In the genomic region with DNA sequence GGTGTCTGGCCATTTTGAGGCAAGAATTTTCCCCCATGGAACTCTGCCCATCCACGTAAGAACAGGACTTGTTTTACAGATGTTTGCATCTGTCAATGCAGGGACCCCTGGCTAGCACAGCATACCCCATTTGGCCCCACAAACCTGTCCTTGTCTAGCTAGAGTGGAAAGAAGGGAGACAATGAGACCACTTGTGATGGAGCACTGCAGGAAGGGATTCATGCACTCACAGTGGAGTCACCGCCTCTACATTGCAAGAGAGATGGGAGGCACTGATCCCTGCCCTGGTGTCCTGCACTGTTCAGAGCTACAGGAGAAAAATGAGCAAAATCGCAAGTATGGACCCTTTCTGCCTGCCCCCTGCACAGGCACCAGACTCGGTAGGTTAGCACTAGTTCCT, we compare ENCODE assay signal across 1 cellular context.
TF ChIP-seq lines count a peak whose summit lies in the region.

No MANE protein-coding gene starts in this region.

TF ChIP-seq in IMR-90, 13 proteins besides CTCF, POLR2A, EP300 and RAD21 (continued from another document):
- TF ChIP-seq, protein P1, sequence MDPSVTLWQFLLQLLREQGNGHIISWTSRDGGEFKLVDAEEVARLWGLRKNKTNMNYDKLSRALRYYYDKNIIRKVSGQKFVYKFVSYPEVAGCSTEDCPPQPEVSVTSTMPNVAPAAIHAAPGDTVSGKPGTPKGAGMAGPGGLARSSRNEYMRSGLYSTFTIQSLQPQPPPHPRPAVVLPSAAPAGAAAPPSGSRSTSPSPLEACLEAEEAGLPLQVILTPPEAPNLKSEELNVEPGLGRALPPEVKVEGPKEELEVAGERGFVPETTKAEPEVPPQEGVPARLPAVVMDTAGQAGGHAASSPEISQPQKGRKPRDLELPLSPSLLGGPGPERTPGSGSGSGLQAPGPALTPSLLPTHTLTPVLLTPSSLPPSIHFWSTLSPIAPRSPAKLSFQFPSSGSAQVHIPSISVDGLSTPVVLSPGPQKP (IDR thresholded peaks at IDR 0.05; ENCODE audit: borderline replicate concordance, low read depth, low read length) = no peak
- TF ChIP-seq FOS (IDR thresholded peaks at IDR 0.05; ENCODE audit: low read depth, low read length) (no peak), SMC3 (IDR thresholded peaks at IDR 0.05; ENCODE audit: low read depth, low read length) (no peak), NFE2L2 (IDR thresholded peaks at IDR 0.05; ENCODE audit: low read depth, low read length) (no peak)
- TF ChIP-seq, protein P2, sequence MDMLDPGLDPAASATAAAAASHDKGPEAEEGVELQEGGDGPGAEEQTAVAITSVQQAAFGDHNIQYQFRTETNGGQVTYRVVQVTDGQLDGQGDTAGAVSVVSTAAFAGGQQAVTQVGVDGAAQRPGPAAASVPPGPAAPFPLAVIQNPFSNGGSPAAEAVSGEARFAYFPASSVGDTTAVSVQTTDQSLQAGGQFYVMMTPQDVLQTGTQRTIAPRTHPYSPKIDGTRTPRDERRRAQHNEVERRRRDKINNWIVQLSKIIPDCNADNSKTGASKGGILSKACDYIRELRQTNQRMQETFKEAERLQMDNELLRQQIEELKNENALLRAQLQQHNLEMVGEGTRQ (IDR thresholded peaks at IDR 0.05; ENCODE audit: low read depth, low read length) = no peak
TF ChIP-seq in IMR-90: peak in this region for 0.
